In genomic region chr5:55864606-55865541, GRCh38 we compare ENCODE assay signal across 16 cellular contexts. TPM values are rescaled to one million over a fixed set of nuclear protein-coding genes. Genes with fewer than 3 reads are reported as not detected.
DNase-seq lines count a peak whose midpoint lies in the region; ATAC-seq and TF ChIP-seq lines count a peak whose summit lies in the region.
"Had no signal": no experiment of that assay in that cellular context is flagged by ENCODE, and none has a peak within 500 bp of the region (broad histone marks: within the 10 kb centered on the region; RNA-seq: fewer than 3 reads in every experiment).

No MANE protein-coding gene starts in this region.

- intact Hi-C loops in IMR-90 (cut with micrococcal nuclease) (no loop called here), sciatic nerve (cut with DNase I) (no loop called here)

- H3K27me3 ChIP-seq in IMR-90 (ENCODE audit: control insufficient read depth, insufficient read depth, low read length): no peaks in the 10 kb centered on the region
- H3K27me3 ChIP-seq: cardiac muscle cell, pancreas had no signal

- H4K91ac ChIP-seq in IMR-90 (ENCODE audit: insufficient read depth, low read depth, low read length): no peak overlapping the region

- CTCF ChIA-PET in IMR-90 (lab: Yijun Ruan, JAX): no interaction called here

- peaks cover 3% of the 10 kb centered on the region for H3K9me3 ChIP-seq in IMR-90 (ENCODE audit: control insufficient read depth, insufficient read depth, low read length)
- H3K9me3 ChIP-seq: pancreas had no signal

- no peak overlapping the region for H4K8ac ChIP-seq in IMR-90 (ENCODE audit: low read depth in 2 of 2, low read length in 2 of 2)

- H3K23ac ChIP-seq in IMR-90 (ENCODE audit: low read depth, low read length): no peak overlapping the region

- peak overlapping the region; percentile 29; the same call in 1 of the 2 replicates for H2AK5ac ChIP-seq in IMR-90 (ENCODE audit: low read depth, low read length)

- H4K5ac ChIP-seq in IMR-90 (ENCODE audit: low read depth, low read length): no peak overlapping the region

- TF ChIP-seq RAD21 in IMR-90 (IDR thresholded peaks at IDR 0.05; ENCODE audit: low read length): no peak

- WGBS in IMR-90 (ENCODE audit: extremely low coverage in 2 of 2, insufficient read length in 1 of 2), 2 experiments: 95 to 100% methylated on average over 4 of the region's 9 CpGs

- no peak for TF ChIP-seq POLR2A in IMR-90 (IDR thresholded peaks at IDR 0.05; ENCODE audit: low read depth, low read length)

- no peak overlapping the region for H3K27ac Mint-ChIP-seq in glutamatergic neuron (ENCODE audit: unreplicated experiment)
- H3K27ac Mint-ChIP-seq: activated naive CD4-positive, alpha-beta T cell treated with anti-CD3 and anti-CD28 coated beads, Interleukin-2, amount 50 U/mL, for 24 hours had no signal

- H3K4ac ChIP-seq in IMR-90 (ENCODE audit: low read depth, low read length): no peak overlapping the region

- H2AFZ ChIP-seq in IMR-90 (replicated peaks; ENCODE audit: low read length, poor library complexity): peak overlapping the region; percentile 28

- dilution Hi-C loops in IMR-90 (cut with HindIII; ENCODE audit: low sequenced_read_pairs, unreplicated experiment): no loop called here

- H4K20me1 ChIP-seq in IMR-90 (ENCODE audit: insufficient read depth, low read length): no peaks in the 10 kb centered on the region; the same call in 1 of the 2 replicates

- in situ Hi-C loops in IMR-90 (cut with MboI; ENCODE audit: low sequenced_read_pairs): no loop called here

- no peak overlapping the region for H3K9ac ChIP-seq in IMR-90 (ENCODE audit: low read depth, low read length)

- POLR2A ChIA-PET in IMR-90 (lab: Charles Lee; ENCODE audit: unreplicated experiment): no interaction called here

- peaks cover 2% of the 10 kb centered on the region for H3K27me3 Mint-ChIP-seq in glutamatergic neuron (ENCODE audit: unreplicated experiment)
- H3K27me3 Mint-ChIP-seq: activated CD4-positive, alpha-beta T cell treated with anti-CD3 and anti-CD28 coated beads, Interleukin-2, amount 10 ng/mL, durations not matched to agents 24 days and 14 days; activated naive CD4-positive, alpha-beta T cell treated with anti-CD3 and anti-CD28 coated beads, Interleukin-2, amount 50 U/mL, for 24 hours had no signal

- no peak for TF ChIP-seq CTCF in IMR-90 (conservative IDR thresholded peaks at IDR 0.05; ENCODE audit: low read depth, low read length)
- no peak for TF ChIP-seq CTCF in fibroblast of villous mesenchyme (IDR thresholded peaks at IDR 0.05; ENCODE audit: insufficient read depth, low read depth, low read length)
- TF ChIP-seq CTCF in glutamatergic neuron (IDR thresholded peaks at IDR 0.05; ENCODE audit: partially characterized antibody, unreplicated experiment): no peak

- H2BK120ac ChIP-seq in IMR-90 (ENCODE audit: low read depth, low read length): no peak overlapping the region

- no peaks in the 10 kb centered on the region; the same call in 1 of the 2 replicates for H3K4me1 ChIP-seq in IMR-90 (ENCODE audit: control insufficient read depth, insufficient read depth, low read length)
- H3K4me1 ChIP-seq: pancreas had no signal

- no peaks in the 10 kb centered on the region for H3K36me3 ChIP-seq in IMR-90 (ENCODE audit: control insufficient read depth, insufficient read depth, low read length)
- H3K36me3 ChIP-seq: cardiac muscle cell, pancreas had no signal

- peak overlapping the region; percentile 45; the same call in 1 of the 2 replicates for H3K14ac ChIP-seq in IMR-90 (replicated peaks; ENCODE audit: low read depth, low read length)

- H3K9me3 Mint-ChIP-seq in glutamatergic neuron (ENCODE audit: unreplicated experiment): no peaks in the 10 kb centered on the region
- H3K9me3 Mint-ChIP-seq: activated naive CD4-positive, alpha-beta T cell treated with anti-CD3 and anti-CD28 coated beads, Interleukin-2, amount 50 U/mL, for 24 hours had no signal

- DNase-seq in IMR-90: peak; percentile 12
- DNase-seq in SIG-M5 treated with dmso at 0.1 percent for 504 hours (lab: John Stamatoyannopoulos, UW; ENCODE audit: unreplicated experiment): peak; percentile 93
- peak; percentile 28 for DNase-seq in fibroblast of villous mesenchyme (ENCODE audit: low read depth)
- no peak for DNase-seq in sciatic nerve (ENCODE audit: low spot score)
- no peak for DNase-seq in glutamatergic neuron
- DNase-seq: activated CD4-positive, alpha-beta T cell treated with anti-CD3 and anti-CD28 coated beads, Interleukin-2, amount 10 ng/mL, durations not matched to agents 24 days and 14 days; effector memory CD4-positive, alpha-beta T cell; left cardiac atrium; pancreas; SHP77 had no signal

- H2BK5ac ChIP-seq in IMR-90 (ENCODE audit: low read depth, low read length, poor library complexity, severe bottlenecking): peak overlapping the region; percentile 89

- H3K56ac ChIP-seq in IMR-90 (ENCODE audit: extremely low read depth, insufficient read depth, low read length): no peak overlapping the region

- no TSS peak for BruUV-seq in IMR-90 (replicated peaks; lab: Mats Ljungman, UMichigan)

- H2BK15ac ChIP-seq in IMR-90 (ENCODE audit: low read depth, low read length): no peak overlapping the region

- no peak overlapping the region for H3K4me2 ChIP-seq in IMR-90 (ENCODE audit: low read depth, low read length)

- no peak overlapping the region for H3K27ac ChIP-seq in IMR-90 (ENCODE audit: insufficient read depth, low read length)
- H3K27ac ChIP-seq: cardiac muscle cell, pancreas, skin epidermis had no signal

- no peak overlapping the region for H3K4me3 Mint-ChIP-seq in glutamatergic neuron (ENCODE audit: unreplicated experiment)
- H3K4me3 Mint-ChIP-seq: activated CD4-positive, alpha-beta T cell treated with anti-CD3 and anti-CD28 coated beads, Interleukin-2, amount 10 ng/mL, durations not matched to agents 24 days and 14 days; activated naive CD4-positive, alpha-beta T cell treated with anti-CD3 and anti-CD28 coated beads, Interleukin-2, amount 50 U/mL, for 24 hours had no signal

- peaks cover 5% of the 10 kb centered on the region for H3K36me3 Mint-ChIP-seq in glutamatergic neuron (ENCODE audit: unreplicated experiment)

- no peaks in the 10 kb centered on the region for H3K4me1 Mint-ChIP-seq in glutamatergic neuron (ENCODE audit: low read depth, unreplicated experiment)

- peaks cover 12% of the 10 kb centered on the region for H3K9me1 ChIP-seq in IMR-90 (ENCODE audit: insufficient read depth, low read length)

- no peak overlapping the region for H3K4me3 ChIP-seq in IMR-90 (ENCODE audit: insufficient read depth, low read depth, low read length)
- H3K4me3 ChIP-seq in fibroblast of villous mesenchyme (ENCODE audit: low read depth, low read length): no peak overlapping the region
- H3K4me3 ChIP-seq: cardiac muscle cell, pancreas, skin epidermis had no signal

- no peak for ATAC-seq in IMR-90 (ENCODE audit: low read depth)
- peak; percentile 22 for ATAC-seq in sciatic nerve
- no peak for ATAC-seq in HG03521 (IDR thresholded peaks at IDR 0.05; ENCODE audit: unreplicated experiment)
- no peak for ATAC-seq in HG03457 (IDR thresholded peaks at IDR 0.05; ENCODE audit: unreplicated experiment)
- ATAC-seq: left cardiac atrium had no signal

- no peaks in the 10 kb centered on the region for H3K79me1 ChIP-seq in IMR-90 (ENCODE audit: low read depth in 1 of 2, low read length in 2 of 2)

- no peak overlapping the region for H3K18ac ChIP-seq in IMR-90 (ENCODE audit: low read depth, low read length)

- H2BK20ac ChIP-seq in IMR-90 (ENCODE audit: low read depth, low read length): no peak overlapping the region

- H2AK9ac ChIP-seq in IMR-90 (replicated peaks; ENCODE audit: low read depth, low read length, poor library complexity): no peak overlapping the region

TF ChIP-seq in IMR-90, 13 proteins besides CTCF, POLR2A, EP300 and RAD21:
- TF ChIP-seq FOS (IDR thresholded peaks at IDR 0.05; ENCODE audit: low read depth, low read length): no peak
TF ChIP-seq in IMR-90: peak in this region for 0.

RNA-seq across cellular contexts. Expression of gene IL31RA, which starts 13.7 kb away (rescaled TPM):
- total RNA-seq in IMR-90 (2012; rRNA removed) (0.56 and 0.90 TPM in 2 replicates), fibroblast of villous mesenchyme (0.43 and 0.64 TPM in 2 replicates), sciatic nerve (not detected), glutamatergic neuron (ENCODE audit: unreplicated experiment) (not detected)
- polyA plus RNA-seq in IMR-90 (2012; rRNA removed): 0.34 and 0.39 TPM in 2 replicates
- polyA plus RNA-seq in IMR-90 (2012; cell fraction: cytosol; rRNA removed): 0.10 and 0.13 TPM in 2 replicates
- 0.07 and 0.80 TPM in 2 replicates for polyA plus RNA-seq in IMR-90 (2012; cell fraction: nucleus; rRNA removed; ENCODE audit: low replicate concordance)
- total RNA-seq: cardiac muscle cell, left cardiac atrium had no signal
- polyA plus RNA-seq: BJ, cardiac muscle cell had no signal

Comparison
In these comparisons a context has a peak if more than half of its experiments do, and no peak if none do; other contexts are left out.
1. DNase-seq: peak in IMR-90 (single experiment), SIG-M5 treated with dmso at 0.1 percent for 504 hours (single experiment) and fibroblast of villous mesenchyme (single experiment); none in sciatic nerve (single experiment) and glutamatergic neuron (single experiment).